ENCODE assay signal across 17 cellular contexts in genomic region chr2:21333249-21333648, GRCh38.
"Had no signal": no experiment of that assay in that cellular context is flagged by ENCODE, and none has a peak within 500 bp of the region (broad histone marks: within the 10 kb centered on the region; RNA-seq: fewer than 3 reads in every experiment).

No MANE protein-coding gene starts in this region.

- ATAC-seq: activated CD8-positive, alpha-beta T cell treated with anti-CD3 and anti-CD28 coated beads, Interleukin-2, amount 10 ng/mL, durations not matched to agents 7 days and 5 days; activated naive CD4-positive, alpha-beta T cell treated with anti-CD3 and anti-CD28 coated beads, Interleukin-2, amount 50 U/mL, for 72 hours; stimulated activated naive CD8-positive, alpha-beta T cell treated with anti-CD3 and anti-CD28 coated beads, Interleukin-15, Interleukin-2, amounts not matched to agents 100 U/mL and 50 U/mL, for 24 hours had no signal

- H3K27me3 ChIP-seq: colonic mucosa, neutrophil, right atrium auricular region had no signal

- DNase-seq: activated CD4-positive, alpha-beta T cell treated with anti-CD3 and anti-CD28 coated beads, Interleukin-2, amount 10 ng/mL, durations not matched to agents 24 days and 14 days; activated CD4-positive, CD25-positive, alpha-beta regulatory T cell; activated CD8-positive, alpha-beta memory T cell treated with anti-CD3 and anti-CD28 coated beads, Interleukin-2, amount 50 U/mL, for 4 hours; activated CD8-positive, alpha-beta T cell treated with anti-CD3 and anti-CD28 coated beads, Interleukin-2, amount 10 ng/mL, durations not matched to agents 7 days and 5 days; activated effector memory CD4-positive, alpha-beta T cell treated with anti-CD3 and anti-CD28 coated beads, Interleukin-2, amount 50 U/mL, for 16 hours; activated T-cell treated with anti-CD3 and anti-CD28 coated beads, Interleukin-2, amount 50 U/mL, for 48 hours; central memory CD4-positive, alpha-beta T cell; colonic mucosa; foreskin fibroblast; glutamatergic neuron; midbrain; stimulated activated naive CD8-positive, alpha-beta T cell treated with anti-CD3 and anti-CD28 coated beads, Interleukin-15, Interleukin-2, amounts not matched to agents 100 U/mL and 50 U/mL, for 24 hours had no signal

- H3K36me3 ChIP-seq: colonic mucosa, neutrophil, right atrium auricular region had no signal

- H3K4me1 ChIP-seq: colonic mucosa, right atrium auricular region had no signal

- H3K9me3 ChIP-seq: colonic mucosa, neutrophil, right atrium auricular region had no signal

- H3K27ac ChIP-seq: colonic mucosa, neutrophil, right atrium auricular region had no signal

- H3K4me3 ChIP-seq: colonic mucosa, lung, right atrium auricular region, smooth muscle cell had no signal
